1 cellular context compared by ENCODE assay signal in the genomic region with DNA sequence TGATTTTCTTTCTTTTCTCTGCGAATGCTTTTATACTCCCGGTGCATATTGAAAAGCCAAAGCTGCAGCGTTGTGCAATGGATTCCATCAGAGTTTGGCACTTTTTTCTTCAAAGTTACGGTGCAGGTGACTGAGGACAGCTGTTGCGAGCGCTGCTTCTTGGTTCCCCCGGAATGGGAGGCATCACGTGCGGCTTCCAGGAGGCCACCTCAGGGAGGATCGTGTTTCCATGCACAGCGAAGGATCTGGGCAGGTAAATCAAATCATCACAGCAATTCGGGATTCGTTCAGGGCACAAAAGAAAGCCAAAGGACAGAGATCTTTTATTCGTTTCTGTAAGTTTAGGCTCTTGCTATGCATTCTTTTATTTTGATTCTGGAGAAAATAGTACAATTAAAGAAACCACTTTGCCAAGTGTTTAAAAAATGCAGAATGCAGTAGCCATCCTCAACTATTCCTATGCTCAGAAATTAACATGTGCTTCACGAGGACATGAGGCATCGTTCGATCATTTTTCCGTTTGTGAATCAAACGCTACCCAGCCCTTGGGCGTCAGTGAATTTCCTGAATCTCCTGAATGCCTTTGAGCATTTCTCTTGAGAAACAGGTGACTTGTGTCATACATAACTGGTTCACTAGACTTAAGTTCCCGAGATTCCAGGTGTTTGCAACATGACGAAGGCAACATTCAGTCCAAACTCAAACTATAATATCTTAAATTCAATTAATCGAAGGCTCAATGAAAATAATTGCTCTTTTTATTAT.
TF ChIP-seq lines count a peak whose summit lies in the region.

No MANE protein-coding gene starts in this region.

TF ChIP-seq in K562, 482 proteins besides CTCF, POLR2A, EP300 and RAD21:
- TF ChIP-seq AFF4 (CRISPR knock-in tag; IDR thresholded peaks at IDR 0.05) (no peak), CBX8 (IDR thresholded peaks at IDR 0.05; ENCODE audit: borderline replicate concordance, extremely low read depth, low read depth, low read length, poor library complexity, severe bottlenecking) (peak; percentile 39)
